Comparison of ENCODE assay signal across 14 cellular contexts in genomic region chr19:5539431-5539833, GRCh38. TPM values are rescaled to one million over a fixed set of nuclear protein-coding genes. Genes with fewer than 3 reads are reported as not detected.
A peak's percentile ranks its signal among the peaks of the same experiment; 100 is the strongest.
DNase-seq lines count a peak whose midpoint lies in the region; ATAC-seq and TF ChIP-seq lines count a peak whose summit lies in the region.
"Had no signal": no experiment of that assay in that cellular context is flagged by ENCODE, and none has a peak within 500 bp of the region (broad histone marks: within the 10 kb centered on the region; RNA-seq: fewer than 3 reads in every experiment).

No MANE protein-coding gene starts in this region.

- H3K9me3 Mint-ChIP-seq in CD14-positive monocyte, result peaks cover 13 to 23% (median 19%) of the 10 kb centered on the region in 7 donors

- H3K4me3 Mint-ChIP-seq in CD14-positive monocyte, result no peak overlapping the region
- H3K4me3 Mint-ChIP-seq: activated B cell treated with CpG ODN at 0.5 μM for 24 hours had no signal

- intact Hi-C loops in left cardiac atrium (cut with DNase I), result no loop called here
- intact Hi-C loops in CD14-positive monocyte (cut with micrococcal nuclease), result no loop called here

- H3K27me3 Mint-ChIP-seq in CD14-positive monocyte (ENCODE audit: low read depth in 3 of 3), result peaks cover 21 to 32% (median 31%) of the 10 kb centered on the region in 3 donors

- H3K36me3 Mint-ChIP-seq in CD14-positive monocyte, result no peaks in the 10 kb centered on the region

- peak; percentile 51 to 57 for ATAC-seq in left cardiac atrium
- no peak for ATAC-seq in GM18909 (IDR thresholded peaks at IDR 0.05; ENCODE audit: poor library complexity, unreplicated experiment)
- ATAC-seq: activated naive CD4-positive, alpha-beta T cell treated with anti-CD3 and anti-CD28 coated beads, Interleukin-2, amount 50 U/mL, for 72 hours; HepG2; lower lobe of right lung had no signal

- no peak overlapping the region for H3K27ac Mint-ChIP-seq in CD14-positive monocyte
- H3K27ac Mint-ChIP-seq: activated B cell treated with CpG ODN at 0.5 μM for 24 hours; activated naive CD4-positive, alpha-beta T cell treated with anti-CD3 and anti-CD28 coated beads, Interleukin-2, amount 50 U/mL, for 72 hours had no signal

- H3K4me1 Mint-ChIP-seq in CD14-positive monocyte, result no peaks in the 10 kb centered on the region
- H3K4me1 Mint-ChIP-seq: activated B cell treated with CpG ODN at 0.5 μM for 24 hours had no signal

- DNase-seq in NCI-H146 (lab: John Stamatoyannopoulos, UW), result peak; percentile 44
- DNase-seq in NCI-H146 treated with DMSO at 0.1 percent for 48 hours (lab: John Stamatoyannopoulos, UW; ENCODE audit: unreplicated experiment), result no peak
- DNase-seq in RPMI8226, result peak; percentile 41
- peak; percentile 36 for DNase-seq in left cardiac atrium
- DNase-seq in occipital lobe (lab: John Stamatoyannopoulos, UW), result peak; percentile 36
- no peak for DNase-seq in stimulated activated CD4-positive, alpha-beta T cell treated with anti-CD3 and anti-CD28 coated beads, Interleukin-1b, Interleukin-23, amount 100 ng/mL, for 48 hours
- no peak for DNase-seq in CD14-positive monocyte (ENCODE audit: low spot score)
- DNase-seq: 8988T, activated B cell treated with CpG ODN at 0.5 μM for 24 hours, lower lobe of right lung, MV-4-11 had no signal

- TF ChIP-seq CTCF in CD14-positive monocyte (IDR thresholded peaks at IDR 0.05), result no peak

RNA-seq across cellular contexts. Expression of gene TINCR, which starts 28.3 kb away (rescaled TPM):
- total RNA-seq in left cardiac atrium (under 1 TPM; 0.15 to 0.37 TPM), occipital lobe (0.31 TPM)
- polyA plus RNA-seq in CD14-positive monocyte, result not detected

Comparison
In these comparisons a context has a peak if more than half of its experiments do, and no peak if none do; other contexts are left out.
1. DNase-seq: peak in NCI-H146 (single experiment), RPMI8226 (single experiment), left cardiac atrium (single experiment) and occipital lobe (single experiment); none in NCI-H146 treated with DMSO at 0.1 percent for 48 hours (single experiment), stimulated activated CD4-positive, alpha-beta T cell treated with anti-CD3 and anti-CD28 coated beads, Interleukin-1b, Interleukin-23, amount 100 ng/mL, for 48 hours (single experiment) and CD14-positive monocyte (single experiment).